Comparison of ENCODE assay signal across 1 cellular context in genomic region chr12:6928703-6929407, GRCh38.
A peak's percentile ranks its signal among the peaks of the same experiment; 100 is the strongest.
TF ChIP-seq lines count a peak whose summit lies in the region.

No MANE protein-coding gene starts in this region.

TF ChIP-seq in K562, 482 proteins besides CTCF, POLR2A, EP300 and RAD21 (continues in another document):
- no peak for TF ChIP-seq ZNF133 (CRISPR knock-in tag; IDR thresholded peaks at IDR 0.05)
- TF ChIP-seq CREBBP (IDR thresholded peaks at IDR 0.05; ENCODE audit: low read depth, low read length) = no peak
- TF ChIP-seq, protein P1, sequence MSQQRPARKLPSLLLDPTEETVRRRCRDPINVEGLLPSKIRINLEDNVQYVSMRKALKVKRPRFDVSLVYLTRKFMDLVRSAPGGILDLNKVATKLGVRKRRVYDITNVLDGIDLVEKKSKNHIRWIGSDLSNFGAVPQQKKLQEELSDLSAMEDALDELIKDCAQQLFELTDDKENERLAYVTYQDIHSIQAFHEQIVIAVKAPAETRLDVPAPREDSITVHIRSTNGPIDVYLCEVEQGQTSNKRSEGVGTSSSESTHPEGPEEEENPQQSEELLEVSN (IDR thresholded peaks at IDR 0.05; ENCODE audit: borderline replicate concordance in 1 of 2, extremely low read depth in 1 of 2, insufficient read depth in 1 of 2, insufficient read length in 1 of 2, low read depth in 1 of 2, low read length in 1 of 2, poor library complexity in 1 of 2, severe bottlenecking in 1 of 2) = no peak
- no peak for TF ChIP-seq PRPF4 (IDR thresholded peaks at IDR 0.05; ENCODE audit: insufficient read depth, low read depth, low read length, poor library complexity, severe bottlenecking)
- 0 out of 4 replicates have a peak, but pooled peaks of 1 of the 2 experiments have one; percentile 26 for TF ChIP-seq TBL1XR1 (IDR thresholded peaks at IDR 0.05; ENCODE audit: low read length in 2 of 2)
- TF ChIP-seq ZNF407 (IDR thresholded peaks at IDR 0.05; ENCODE audit: low read depth) = no peak
- no peak for TF ChIP-seq ZKSCAN8 (CRISPR knock-in tag; IDR thresholded peaks at IDR 0.05)
- TF ChIP-seq PHF21A (IDR thresholded peaks at IDR 0.05; ENCODE audit: borderline replicate concordance, low read depth) = no peak
- TF ChIP-seq EGR1 (conservative IDR thresholded peaks at IDR 0.05) = no peak
- TF ChIP-seq ZNF143 (CRISPR knock-in tag; IDR thresholded peaks at IDR 0.05) = no peak
- TF ChIP-seq PCBP2 (IDR thresholded peaks at IDR 0.05; ENCODE audit: low read depth, low read length, poor library complexity, severe bottlenecking) = no peak
- no peak for TF ChIP-seq KDM4B (IDR thresholded peaks at IDR 0.05; ENCODE audit: borderline replicate concordance in 2 of 2, low read depth in 1 of 2)
- TF ChIP-seq RBBP5 (IDR thresholded peaks at IDR 0.05; ENCODE audit: borderline replicate concordance, insufficient read depth, low read length, poor library complexity, severe bottlenecking) = peak; percentile 20
- no peak for TF ChIP-seq HOXB6 (CRISPR knock-in tag; IDR thresholded peaks at IDR 0.05; ENCODE audit: borderline replicate concordance)
- TF ChIP-seq TCF15 (CRISPR knock-in tag; IDR thresholded peaks at IDR 0.05) = no peak
- 0 out of 4 replicates have a peak, but pooled peaks of 1 of the 2 experiments have one; percentile 29 for TF ChIP-seq UBTF (IDR thresholded peaks at IDR 0.05; ENCODE audit: borderline replicate concordance in 1 of 2, low read depth in 2 of 2, low read length in 2 of 2)
- no peak for TF ChIP-seq ZNF23 (CRISPR knock-in tag; IDR thresholded peaks at IDR 0.05)
- no peak for TF ChIP-seq SMAD3 (CRISPR knock-in tag; conservative IDR thresholded peaks at IDR 0.05)
- TF ChIP-seq CEBPB (tag; IDR thresholded peaks at IDR 0.05) = no peak
- TF ChIP-seq CREB1 (IDR thresholded peaks at IDR 0.05) = no peak
- TF ChIP-seq CREB1 (CRISPR knock-in tag; IDR thresholded peaks at IDR 0.05) = no peak
- no peak for TF ChIP-seq ZNF395 (CRISPR knock-in tag; IDR thresholded peaks at IDR 0.05)
- 0 out of 2 replicates have a peak, but pooled peaks have one; percentile 19 for TF ChIP-seq RBFOX2 (IDR thresholded peaks at IDR 0.05; ENCODE audit: low read depth, low read length)
- no peak for TF ChIP-seq ATF7 (IDR thresholded peaks at IDR 0.05)
- no peak for TF ChIP-seq MAFK (IDR thresholded peaks at IDR 0.05; ENCODE audit: low read length)
- TF ChIP-seq, protein P2, sequence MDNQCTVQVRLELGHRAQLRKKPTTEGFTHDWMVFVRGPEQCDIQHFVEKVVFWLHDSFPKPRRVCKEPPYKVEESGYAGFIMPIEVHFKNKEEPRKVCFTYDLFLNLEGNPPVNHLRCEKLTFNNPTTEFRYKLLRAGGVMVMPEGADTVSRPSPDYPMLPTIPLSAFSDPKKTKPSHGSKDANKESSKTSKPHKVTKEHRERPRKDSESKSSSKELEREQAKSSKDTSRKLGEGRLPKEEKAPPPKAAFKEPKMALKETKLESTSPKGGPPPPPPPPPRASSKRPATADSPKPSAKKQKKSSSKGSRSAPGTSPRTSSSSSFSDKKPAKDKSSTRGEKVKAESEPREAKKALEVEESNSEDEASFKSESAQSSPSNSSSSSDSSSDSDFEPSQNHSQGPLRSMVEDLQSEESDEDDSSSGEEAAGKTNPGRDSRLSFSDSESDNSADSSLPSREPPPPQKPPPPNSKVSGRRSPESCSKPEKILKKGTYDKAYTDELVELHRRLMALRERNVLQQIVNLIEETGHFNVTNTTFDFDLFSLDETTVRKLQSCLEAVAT (IDR thresholded peaks at IDR 0.05) = 0 out of 4 replicates have a peak, but pooled peaks of 1 of the 2 experiments have one; percentile 7
- TF ChIP-seq ZFP36 (IDR thresholded peaks at IDR 0.05; ENCODE audit: low read depth, low read length, partially characterized antibody) = no peak
- 0 out of 2 replicates have a peak, but pooled peaks have one; percentile 1 for TF ChIP-seq TFAP4 (CRISPR knock-in tag; IDR thresholded peaks at IDR 0.05; ENCODE audit: borderline replicate concordance)
- no peak for TF ChIP-seq PURB (CRISPR knock-in tag; IDR thresholded peaks at IDR 0.05; ENCODE audit: low read depth)
- TF ChIP-seq ZNF584 (CRISPR knock-in tag; IDR thresholded peaks at IDR 0.05; ENCODE audit: low read depth) = no peak
- TF ChIP-seq, protein P3, sequence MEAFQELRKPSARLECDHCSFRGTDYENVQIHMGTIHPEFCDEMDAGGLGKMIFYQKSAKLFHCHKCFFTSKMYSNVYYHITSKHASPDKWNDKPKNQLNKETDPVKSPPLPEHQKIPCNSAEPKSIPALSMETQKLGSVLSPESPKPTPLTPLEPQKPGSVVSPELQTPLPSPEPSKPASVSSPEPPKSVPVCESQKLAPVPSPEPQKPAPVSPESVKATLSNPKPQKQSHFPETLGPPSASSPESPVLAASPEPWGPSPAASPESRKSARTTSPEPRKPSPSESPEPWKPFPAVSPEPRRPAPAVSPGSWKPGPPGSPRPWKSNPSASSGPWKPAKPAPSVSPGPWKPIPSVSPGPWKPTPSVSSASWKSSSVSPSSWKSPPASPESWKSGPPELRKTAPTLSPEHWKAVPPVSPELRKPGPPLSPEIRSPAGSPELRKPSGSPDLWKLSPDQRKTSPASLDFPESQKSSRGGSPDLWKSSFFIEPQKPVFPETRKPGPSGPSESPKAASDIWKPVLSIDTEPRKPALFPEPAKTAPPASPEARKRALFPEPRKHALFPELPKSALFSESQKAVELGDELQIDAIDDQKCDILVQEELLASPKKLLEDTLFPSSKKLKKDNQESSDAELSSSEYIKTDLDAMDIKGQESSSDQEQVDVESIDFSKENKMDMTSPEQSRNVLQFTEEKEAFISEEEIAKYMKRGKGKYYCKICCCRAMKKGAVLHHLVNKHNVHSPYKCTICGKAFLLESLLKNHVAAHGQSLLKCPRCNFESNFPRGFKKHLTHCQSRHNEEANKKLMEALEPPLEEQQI (IDR thresholded peaks at IDR 0.05) = no peak
- TF ChIP-seq FOXP1 (CRISPR knock-in tag; IDR thresholded peaks at IDR 0.05) = no peak
